ENCODE assay signal across 8 cellular contexts in genomic region chr3:115784739-115785571, GRCh38.
DNase-seq lines count a peak whose midpoint lies in the region; ATAC-seq, FAIRE-seq and TF ChIP-seq lines count a peak whose summit lies in the region.

No MANE protein-coding gene starts in this region.

- H2BK15ac ChIP-seq in H1 (ENCODE audit: low read length): no peak overlapping the region

- H3K27ac Mint-ChIP-seq in activated CD8-positive, alpha-beta memory T cell treated with anti-CD3 and anti-CD28 coated beads, Interleukin-2, amount 10 ng/mL, durations not matched to agents 7 days and 5 days: peak overlapping the region; percentile 95
- peak overlapping the region; percentile 89 to 99 (median 98) for H3K27ac Mint-ChIP-seq in naive thymus-derived CD8-positive, alpha-beta T cell

- peak overlapping the region; percentile 69; the same call in 1 of the 2 replicates for H2BK12ac ChIP-seq in H1 (ENCODE audit: low read depth, low read length)

- H3K4me3 Mint-ChIP-seq in activated CD8-positive, alpha-beta memory T cell treated with anti-CD3 and anti-CD28 coated beads, Interleukin-2, amount 10 ng/mL, durations not matched to agents 7 days and 5 days: peak overlapping the region; percentile 75
- H3K4me3 Mint-ChIP-seq in naive thymus-derived CD8-positive, alpha-beta T cell: peak overlapping the region; percentile 76 to 97 (median 88)

- H3K36me3 Mint-ChIP-seq in activated CD8-positive, alpha-beta memory T cell treated with anti-CD3 and anti-CD28 coated beads, Interleukin-2, amount 10 ng/mL, durations not matched to agents 7 days and 5 days: no peaks in the 10 kb centered on the region
- H3K36me3 Mint-ChIP-seq in naive thymus-derived CD8-positive, alpha-beta T cell: no peaks in the 10 kb centered on the region

- CTCF ChIA-PET in activated CD8-positive, alpha-beta memory T cell treated with anti-CD3 and anti-CD28 coated beads, Interleukin-2, amount 10 ng/mL, durations not matched to agents 7 days and 5 days (lab: Charles Lee): interaction anchor here (0.7 to 3.3 kb wide), 23 partner anchors 9 to 1402 kb away, joined by 3 to 33 read pairs (median 4); no protein-coding TSS in a partner anchor
- CTCF ChIA-PET in H1 (lab: Charles Lee; ENCODE audit: partially characterized antibody): interaction anchor here (0.7 to 4.3 kb wide), 35 partner anchors 9 to 955 kb away, joined by 3 to 27 read pairs (median 5); partner anchors contain the start of gene ZBTB20

- H3K27ac ChIP-seq in H1 (ENCODE audit: low read depth, low read length): no peak overlapping the region

- 31% methylated on average over 11 of the region's 11 CpGs; no CpG with 5 or more reads in 1 of the 2 experiments for WGBS in H1 (ENCODE audit: extremely low coverage in 1 of 2, insufficient coverage in 1 of 2, insufficient read length in 1 of 2, insufficient replicate concordance in 2 of 2, low coverage in 1 of 2, low lambda C conversion rate in 2 of 2, missing lambda C conversion rate in 1 of 2), 2 experiments

- TF ChIP-seq CTCF in H1 (IDR thresholded peaks at IDR 0.05; ENCODE audit: control extremely low read depth in 1 of 3, insufficient read depth in 1 of 3, low read depth in 1 of 3, low read length in 3 of 3): no peak

- peaks cover 0 to 2% of the 10 kb centered on the region in 2 experiments for H4K20me1 ChIP-seq in H1 (replicated peaks in 1 of 2; ENCODE audit: control insufficient read depth in 1 of 2, insufficient read depth in 2 of 2, low read length in 2 of 2)

- no peak overlapping the region for H3K23ac ChIP-seq in H1 (ENCODE audit: insufficient read length)

- peak overlapping the region; percentile 62 to 87 for H3K4me2 ChIP-seq in H1 (ENCODE audit: insufficient read depth in 1 of 2, low read depth in 2 of 2, low read length in 2 of 2)

- TF ChIP-seq EP300 in H1 (IDR thresholded peaks at IDR 0.05; ENCODE audit: borderline replicate concordance in 1 of 2, low read depth in 2 of 2, low read length in 2 of 2): no peak

- no peak for ATAC-seq in activated CD8-positive, alpha-beta memory T cell treated with anti-CD3 and anti-CD28 coated beads, Interleukin-2, amount 10 ng/mL, durations not matched to agents 7 days and 5 days
- no peak for ATAC-seq in naive thymus-derived CD8-positive, alpha-beta T cell
- no peak for ATAC-seq in HG03439 (IDR thresholded peaks at IDR 0.05; ENCODE audit: unreplicated experiment)
- ATAC-seq in HG03342 (IDR thresholded peaks at IDR 0.05; ENCODE audit: unreplicated experiment): no peak

- TF ChIP-seq RAD21 in H1 (IDR thresholded peaks at IDR 0.05 in 1 of 2, conservative IDR thresholded peaks at IDR 0.05 in 1 of 2; ENCODE audit: low read depth in 2 of 2, low read length in 2 of 2): no peak

- H2BK20ac ChIP-seq in H1 (ENCODE audit: low read length): no peak overlapping the region

- no peaks in the 10 kb centered on the region for H3K79me1 ChIP-seq in H1 (ENCODE audit: low read depth, low read length)

- H3K23me2 ChIP-seq in H1 (ENCODE audit: low read depth, low read length): peaks cover 6% of the 10 kb centered on the region

- peak overlapping the region; percentile 40 to 80 (median 67); a peak in 7 of 8 replicates for H3K4me3 ChIP-seq in H1 (ENCODE audit: extremely low read depth in 1 of 4, insufficient read depth in 2 of 4, low read depth in 3 of 4, low read length in 4 of 4)

- POLR2A ChIA-PET in H1 (lab: Charles Lee; ENCODE audit: partially characterized antibody): interaction anchor here (0.6 to 1.4 kb wide), 3 partner anchors 260 to 567 kb away, joined by 3 read pairs; no protein-coding TSS in a partner anchor
- POLR2A ChIA-PET in naive thymus-derived CD8-positive, alpha-beta T cell (lab: Charles Lee): interaction anchor here (0.7 to 2.2 kb wide), 4 partner anchors 8 to 1401 kb away, joined by 3 to 21 read pairs (median 5); partner anchors contain the start of gene ZBTB20

- no peaks in the 10 kb centered on the region for H3K27me3 ChIP-seq in H1 (replicated peaks in 1 of 4; ENCODE audit: control insufficient read depth in 3 of 4, extremely low read depth in 1 of 4, insufficient read depth in 3 of 4, low read length in 3 of 4)

- H3K36me3 ChIP-seq in H1 (ENCODE audit: control insufficient read depth in 2 of 4, insufficient read depth in 4 of 4, low read length in 3 of 4): no peaks in the 10 kb centered on the region

- H4K91ac ChIP-seq in H1 (replicated peaks; ENCODE audit: insufficient read length, low read length): no peak overlapping the region

- H3K4me1 ChIP-seq in H1 (replicated peaks in 1 of 4; ENCODE audit: control insufficient read depth in 3 of 4, insufficient read depth in 4 of 4, low read length in 3 of 4): peaks cover 0 to 3% (median under 1%) of the 10 kb centered on the region in 4 experiments; a peak in 1 of 7 replicates

- H3K9ac ChIP-seq in H1 (replicated peaks in 1 of 4; ENCODE audit: extremely low read depth in 1 of 4, low read depth in 3 of 4, low read length in 3 of 4): no peak overlapping the region

- no peak for TF ChIP-seq POLR2A in H1 (IDR thresholded peaks at IDR 0.05; ENCODE audit: control extremely low read depth in 1 of 2, low read depth in 2 of 2, low read length in 2 of 2)

- no peak overlapping the region; the same call in 1 of the 2 replicates for H2AK5ac ChIP-seq in H1 (ENCODE audit: low read depth, low read length)

- no peak overlapping the region for H3K18ac ChIP-seq in H1 (ENCODE audit: extremely low read depth, low read length)

- no peak overlapping the region for H3K56ac ChIP-seq in H1 (replicated peaks; ENCODE audit: insufficient read length, low read depth, low read length)

- no peak for FAIRE-seq in H1 (lab: Jason Lieb, UNC)

- H4K5ac ChIP-seq in H1 (ENCODE audit: insufficient read length, low read depth, low read length): no peak overlapping the region

- no peaks in the 10 kb centered on the region for H3K9me3 ChIP-seq in H1 (ENCODE audit: insufficient read depth in 2 of 2, low read depth in 1 of 2, low read length in 1 of 2)

- no peak overlapping the region for H2BK120ac ChIP-seq in H1 (replicated peaks; ENCODE audit: low read depth, low read length)

- H3K27me3 Mint-ChIP-seq in activated CD8-positive, alpha-beta memory T cell treated with anti-CD3 and anti-CD28 coated beads, Interleukin-2, amount 10 ng/mL, durations not matched to agents 7 days and 5 days: peaks cover 4% of the 10 kb centered on the region
- peaks cover 0 to 2% (median 0%) of the 10 kb centered on the region in 5 donors for H3K27me3 Mint-ChIP-seq in naive thymus-derived CD8-positive, alpha-beta T cell

- no peak overlapping the region for H3K14ac ChIP-seq in H1 (ENCODE audit: insufficient read length)

- H2AFZ ChIP-seq in H1 (ENCODE audit: low read length): peak overlapping the region; percentile 37; the same call in 1 of the 2 replicates

- H3K4ac ChIP-seq in H1 (replicated peaks; ENCODE audit: insufficient read length, low read depth, low read length): no peak overlapping the region

- H3K79me2 ChIP-seq in H1 (ENCODE audit: control insufficient read depth in 1 of 2, insufficient read depth in 2 of 2, low read length in 2 of 2): no peaks in the 10 kb centered on the region

- H4K8ac ChIP-seq in H1 (ENCODE audit: extremely low read depth, insufficient read depth, low read length): no peak overlapping the region

- H2BK5ac ChIP-seq in H1 (ENCODE audit: low read depth, low read length): no peak overlapping the region

- H3K9me3 Mint-ChIP-seq in activated CD8-positive, alpha-beta memory T cell treated with anti-CD3 and anti-CD28 coated beads, Interleukin-2, amount 10 ng/mL, durations not matched to agents 7 days and 5 days (ENCODE audit: low read depth): no peaks in the 10 kb centered on the region
- peaks cover 0 to 1% (median 0%) of the 10 kb centered on the region in 9 donors for H3K9me3 Mint-ChIP-seq in naive thymus-derived CD8-positive, alpha-beta T cell

- peaks cover 13% of the 10 kb centered on the region for H3K4me1 Mint-ChIP-seq in activated CD8-positive, alpha-beta memory T cell treated with anti-CD3 and anti-CD28 coated beads, Interleukin-2, amount 10 ng/mL, durations not matched to agents 7 days and 5 days
- H3K4me1 Mint-ChIP-seq in naive thymus-derived CD8-positive, alpha-beta T cell: peaks cover 9 to 19% (median 13%) of the 10 kb centered on the region in 4 donors

- DNase-seq in activated CD8-positive, alpha-beta memory T cell treated with anti-CD3 and anti-CD28 coated beads, Interleukin-2, amount 10 ng/mL, durations not matched to agents 7 days and 5 days: no peak
- no peak for DNase-seq in activated CD8-positive, alpha-beta memory T cell treated with anti-CD3 and anti-CD28 coated beads, Interleukin-2, amount 50 U/mL, for 48 hours
- DNase-seq in RPMI7951 (ENCODE audit: low read depth) (peak; percentile 77), H1 (ENCODE audit: low read depth in 1 of 2, low spot score in 2 of 2) (no peak), HuH-7.5 (ENCODE audit: low spot score) (no peak)
- no peak for DNase-seq in naive thymus-derived CD8-positive, alpha-beta T cell

TF ChIP-seq in H1, 55 proteins besides CTCF, POLR2A, EP300 and RAD21:
- no peak for TF ChIP-seq NANOG (IDR thresholded peaks at IDR 0.05; ENCODE audit: insufficient read depth, low read depth, low read length, poor library complexity, severe bottlenecking)
- no peak for TF ChIP-seq SP1 (IDR thresholded peaks at IDR 0.05; ENCODE audit: low read depth, low read length)
- TF ChIP-seq TEAD4 (IDR thresholded peaks at IDR 0.05; ENCODE audit: low read depth, low read length): peak; percentile 50; the same call in 1 of the 2 replicates
- no peak for TF ChIP-seq MAFK (IDR thresholded peaks at IDR 0.05; ENCODE audit: low read depth, low read length)
- no peak for TF ChIP-seq ZNF274 (IDR thresholded peaks at IDR 0.05; ENCODE audit: borderline replicate concordance, extremely low read depth, low read length)
- TF ChIP-seq SIN3A (conservative IDR thresholded peaks at IDR 0.05 in 1 of 2, IDR thresholded peaks at IDR 0.05 in 1 of 2; ENCODE audit: low read depth in 1 of 2, low read length in 2 of 2): peak in 1 of 2 experiments; percentile 4; a peak in 1 of 4 replicates
- no peak for TF ChIP-seq MAX (IDR thresholded peaks at IDR 0.05)
- TF ChIP-seq CBX8 (IDR thresholded peaks at IDR 0.05; ENCODE audit: borderline replicate concordance, low read depth, low read length): no peak
- no peak for TF ChIP-seq POLR2AphosphoS5 (IDR thresholded peaks at IDR 0.05; ENCODE audit: low read depth, low read length)
- TF ChIP-seq KDM4A (IDR thresholded peaks at IDR 0.05; ENCODE audit: low read depth, low read length, severe bottlenecking): no peak
- TF ChIP-seq RFX5 (IDR thresholded peaks at IDR 0.05; ENCODE audit: borderline replicate concordance, low read depth, low read length): no peak
- TF ChIP-seq CEBPB (IDR thresholded peaks at IDR 0.05; ENCODE audit: low read depth, low read length): no peak
- no peak for TF ChIP-seq RNF2 (IDR thresholded peaks at IDR 0.05; ENCODE audit: borderline replicate concordance, low read depth, low read length, missing control alignments, poor library complexity, severe bottlenecking)
